In genomic region chr17:40278414-40278813, GRCh38 we compare ENCODE assay signal across 21 cellular contexts. TPM values are rescaled to one million over a fixed set of nuclear protein-coding genes. Genes with fewer than 3 reads are reported as not detected.
A peak's percentile ranks its signal among the peaks of the same experiment; 100 is the strongest.
DNase-seq lines count a peak whose midpoint lies in the region; ATAC-seq, FAIRE-seq and TF ChIP-seq lines count a peak whose summit lies in the region.
"Had no signal": no experiment of that assay in that cellular context is flagged by ENCODE, and none has a peak within 500 bp of the region (broad histone marks: within the 10 kb centered on the region; RNA-seq: fewer than 3 reads in every experiment).

No MANE protein-coding gene starts in this region.

- H3K36me3 ChIP-seq in bronchial epithelial cell (ENCODE audit: control insufficient read depth, insufficient read depth, low read length) = peaks cover 20% of the 10 kb centered on the region

- peaks cover 93% of the 10 kb centered on the region for H3K36me3 Mint-ChIP-seq in activated T-helper 17 cell treated with anti-CD3 and anti-CD28 coated beads, Interleukin-2, amount 50 U/mL, for 72 hours (ENCODE audit: low read depth)

- ATAC-seq in left cardiac atrium = peak; percentile 55 to 73
- ATAC-seq in Right ventricle myocardium superior (ENCODE audit: poor library complexity) = no peak
- no peak for ATAC-seq in activated T-helper 17 cell treated with anti-CD3 and anti-CD28 coated beads, Interleukin-2, amount 50 U/mL, for 72 hours (replicated peaks)
- ATAC-seq in stimulated activated naive CD8-positive, alpha-beta T cell treated with anti-CD3 and anti-CD28 coated beads, Interleukin-15, amount 100 ng/mL, for 72 hours = no peak
- ATAC-seq: K562 had no signal

- no peak for TF ChIP-seq CTCF in bronchial epithelial cell (IDR thresholded peaks at IDR 0.05; ENCODE audit: insufficient read depth, low read length, severe bottlenecking)

- H3K27me3 ChIP-seq in bronchial epithelial cell (ENCODE audit: control insufficient read depth, insufficient read depth, low read length) = no peaks in the 10 kb centered on the region
- H3K27me3 ChIP-seq: BLaER1 had no signal

- no peak overlapping the region for H3K4me3 ChIP-seq in bronchial epithelial cell (ENCODE audit: low read depth, low read length)
- H3K4me3 ChIP-seq: BLaER1, HAP-1, K562 had no signal

- no peak overlapping the region for H3K4me3 Mint-ChIP-seq in activated T-helper 17 cell treated with anti-CD3 and anti-CD28 coated beads, Interleukin-2, amount 50 U/mL, for 72 hours
- no peak overlapping the region for H3K4me3 Mint-ChIP-seq in stimulated activated naive CD8-positive, alpha-beta T cell treated with anti-CD3 and anti-CD28 coated beads, Interleukin-15, amount 100 ng/mL, for 72 hours
- H3K4me3 Mint-ChIP-seq: CD8-positive, alpha-beta memory T cell had no signal

- no peaks in the 10 kb centered on the region for H3K9me3 Mint-ChIP-seq in activated T-helper 17 cell treated with anti-CD3 and anti-CD28 coated beads, Interleukin-2, amount 50 U/mL, for 72 hours
- no peaks in the 10 kb centered on the region for H3K9me3 Mint-ChIP-seq in stimulated activated naive CD8-positive, alpha-beta T cell treated with anti-CD3 and anti-CD28 coated beads, Interleukin-15, amount 100 ng/mL, for 72 hours
- H3K9me3 Mint-ChIP-seq: CD8-positive, alpha-beta memory T cell had no signal

- FAIRE-seq in bronchial epithelial cell (lab: Jason Lieb, UNC) = peak; percentile 52
- FAIRE-seq: G401.6, GM12891, GM18507, K562 had no signal

- no peaks in the 10 kb centered on the region for H3K27me3 Mint-ChIP-seq in activated T-helper 17 cell treated with anti-CD3 and anti-CD28 coated beads, Interleukin-2, amount 50 U/mL, for 72 hours
- H3K27me3 Mint-ChIP-seq in stimulated activated naive CD8-positive, alpha-beta T cell treated with anti-CD3 and anti-CD28 coated beads, Interleukin-15, amount 100 ng/mL, for 72 hours = no peaks in the 10 kb centered on the region
- H3K27me3 Mint-ChIP-seq: CD8-positive, alpha-beta memory T cell had no signal

- no peak for DNase-seq in left cardiac atrium
- no peak for DNase-seq in Right ventricle myocardium superior
- DNase-seq in bronchial epithelial cell (ENCODE audit: low read depth) = no peak
- DNase-seq in stimulated activated naive CD8-positive, alpha-beta T cell treated with anti-CD3 and anti-CD28 coated beads, Interleukin-15, amount 100 ng/mL, for 72 hours = no peak
- no peak for DNase-seq in NOMO-1 treated with dmso at 0.1 percent for 144 hours (lab: John Stamatoyannopoulos, UW; ENCODE audit: unreplicated experiment)
- no peak for DNase-seq in AG08396 (ENCODE audit: low spot score)
- DNase-seq: CD8-positive, alpha-beta memory T cell; DND-41; MV-4-11; NCI-H1417; NCI-H187 treated with DMSO at 0.1 percent for 48 hours; NCI-H2171; NCI-H446 treated with DMSO at 0.1 percent for 48 hours; NCI-H774 had no signal

- intact Hi-C loops in left cardiac atrium (cut with DNase I) (no loop called here), Right ventricle myocardium superior (cut with DNase I) (no loop called here)

- H3K4me1 Mint-ChIP-seq in activated T-helper 17 cell treated with anti-CD3 and anti-CD28 coated beads, Interleukin-2, amount 50 U/mL, for 72 hours = peaks cover 19% of the 10 kb centered on the region
- peaks cover 30% of the 10 kb centered on the region for H3K4me1 Mint-ChIP-seq in stimulated activated naive CD8-positive, alpha-beta T cell treated with anti-CD3 and anti-CD28 coated beads, Interleukin-15, amount 100 ng/mL, for 72 hours

- peak overlapping the region; percentile 74 for H3K27ac Mint-ChIP-seq in activated T-helper 17 cell treated with anti-CD3 and anti-CD28 coated beads, Interleukin-2, amount 50 U/mL, for 72 hours
- H3K27ac Mint-ChIP-seq in stimulated activated naive CD8-positive, alpha-beta T cell treated with anti-CD3 and anti-CD28 coated beads, Interleukin-15, amount 100 ng/mL, for 72 hours = peak overlapping the region; percentile 8 to 82

RNA-seq across cellular contexts. Expression of gene CDC6, which starts 9.3 kb away (rescaled TPM):
- total RNA-seq in left cardiac atrium (1 to 10 TPM; 1.3 to 1.9 TPM), Right ventricle myocardium superior (1.1 TPM), bronchial epithelial cell (3.4 and 4.6 TPM in 2 replicates)
- 100 to 1,000 TPM in 1 of 2 donors, 10 to 100 TPM in 1; 60.9 to 101 TPM for total RNA-seq in activated T-helper 17 cell treated with anti-CD3 and anti-CD28 coated beads, Interleukin-2, amount 50 U/mL, for 72 hours

RNA-seq across cellular contexts. Expression of gene RARA, which starts 30.6 kb away (rescaled TPM):
- total RNA-seq in left cardiac atrium (10 to 100 TPM; 23.3 to 43.8 TPM), Right ventricle myocardium superior (15.8 TPM), bronchial epithelial cell (1.3 and 2.3 TPM in 2 replicates)
- total RNA-seq in activated T-helper 17 cell treated with anti-CD3 and anti-CD28 coated beads, Interleukin-2, amount 50 U/mL, for 72 hours = 10 to 100 TPM; 43.7 to 61.9 TPM

RNA-seq across cellular contexts. Expression of gene WIPF2, which starts 59.3 kb away (rescaled TPM):
- 10 to 100 TPM; 13.9 to 14.4 TPM for total RNA-seq in left cardiac atrium
- total RNA-seq in Right ventricle myocardium superior = 11.8 TPM
- 10 to 100 TPM; 25.1 to 38.0 TPM for total RNA-seq in activated T-helper 17 cell treated with anti-CD3 and anti-CD28 coated beads, Interleukin-2, amount 50 U/mL, for 72 hours
- total RNA-seq in bronchial epithelial cell = 6.3 and 8.8 TPM in 2 replicates

Comparison
In these comparisons a context has a peak if more than half of its experiments do, and no peak if none do; other contexts are left out.
1. ATAC-seq: peak in left cardiac atrium (2 of 2); none in Right ventricle myocardium superior (single experiment), activated T-helper 17 cell treated with anti-CD3 and anti-CD28 coated beads, Interleukin-2, amount 50 U/mL, for 72 hours (single experiment) and stimulated activated naive CD8-positive, alpha-beta T cell treated with anti-CD3 and anti-CD28 coated beads, Interleukin-15, amount 100 ng/mL, for 72 hours (single experiment).
2. RNA of gene CDC6, which starts 9.3 kb away (total RNA-seq): 60.9 to 101 TPM in activated T-helper 17 cell treated with anti-CD3 and anti-CD28 coated beads, Interleukin-2, amount 50 U/mL, for 72 hours; 3.4 to 4.6 TPM in bronchial epithelial cell, 1.3 to 1.9 TPM in left cardiac atrium and 1.1 TPM in Right ventricle myocardium superior (single experiment); every median in the first group is over 10 times any median in the second.